8 cellular contexts compared by ENCODE assay signal in the genomic region with DNA sequence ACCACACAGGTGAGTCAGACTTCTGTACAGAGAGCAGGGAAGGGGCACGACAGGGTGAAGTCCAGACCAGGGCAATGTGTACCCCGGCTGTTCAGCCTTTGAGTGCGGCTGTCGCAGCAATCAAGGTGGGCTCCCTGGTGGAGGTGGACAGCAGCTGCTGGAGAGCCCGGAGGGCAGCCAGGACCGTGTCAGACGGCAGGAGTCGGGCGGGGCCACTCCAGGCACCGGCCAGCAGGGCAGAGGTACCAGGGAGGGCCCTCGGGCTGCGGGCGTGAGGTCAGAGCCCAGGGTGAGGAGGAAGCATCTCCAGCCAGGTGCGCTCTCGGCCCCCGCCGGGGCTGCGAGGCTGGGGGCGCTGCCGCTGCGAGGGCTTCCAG. TPM values are rescaled to one million over a fixed set of nuclear protein-coding genes. Genes with fewer than 3 reads are reported as not detected.
DNase-seq lines count a peak whose midpoint lies in the region; ATAC-seq, FAIRE-seq and TF ChIP-seq lines count a peak whose summit lies in the region.

No MANE protein-coding gene starts in this region.

- ATAC-seq in CD8-positive, alpha-beta T cell = no peak
- ATAC-seq in natural killer cell treated with Interleukin-12 subunit alpha and Interleukin-12 subunit beta and Interleukin-15 and Interleukin-18, amount 100 ng/mL, for 72 hours = no peak

- H2AFZ ChIP-seq in endothelial cell of umbilical vein (ENCODE audit: low read depth, low read length) = peak overlapping the region; percentile 50

- H3K36me3 Mint-ChIP-seq in CD8-positive, alpha-beta T cell = peaks cover 18% of the 10 kb centered on the region
- H3K36me3 Mint-ChIP-seq in natural killer cell treated with Interleukin-12 subunit alpha and Interleukin-12 subunit beta and Interleukin-15 and Interleukin-18, amount 100 ng/mL, for 72 hours = no peaks in the 10 kb centered on the region

- no peaks in the 10 kb centered on the region for H3K9me1 ChIP-seq in endothelial cell of umbilical vein (replicated peaks; ENCODE audit: control insufficient read depth, extremely low read depth, insufficient read depth, low read length)

- dilution Hi-C loops in endothelial cell of umbilical vein (cut with MboI; ENCODE audit: extremely low pct_ligation_motif_present, low sequenced_read_pairs) = no loop called here

- H3K4me3 Mint-ChIP-seq in CD8-positive, alpha-beta T cell = peak overlapping the region; percentile 70
- peak overlapping the region; percentile 75 for H3K4me3 Mint-ChIP-seq in natural killer cell treated with Interleukin-12 subunit alpha and Interleukin-12 subunit beta and Interleukin-15 and Interleukin-18, amount 100 ng/mL, for 72 hours

- peak overlapping the region; percentile 57 for H3K4me2 ChIP-seq in endothelial cell of umbilical vein (ENCODE audit: insufficient read depth, low read length)

- peak overlapping the region; percentile 80 for H3K27ac Mint-ChIP-seq in CD8-positive, alpha-beta T cell
- peak overlapping the region; percentile 47 to 61 for H3K27ac Mint-ChIP-seq in natural killer cell treated with Interleukin-12 subunit alpha and Interleukin-12 subunit beta and Interleukin-15 and Interleukin-18, amount 100 ng/mL, for 72 hours

- H3K9me3 ChIP-seq in CD8-positive, alpha-beta T cell (ENCODE audit: low read length) = no peaks in the 10 kb centered on the region
- H3K9me3 ChIP-seq in HEK293 (ENCODE audit: control insufficient read depth, insufficient read depth, low read depth, low read length) (no peaks in the 10 kb centered on the region), SJCRH30 (replicated peaks) (no peaks in the 10 kb centered on the region), endothelial cell of umbilical vein (replicated peaks; ENCODE audit: control insufficient read depth, insufficient read depth, low read length) (no peaks in the 10 kb centered on the region)

- intact Hi-C loops in CD8-positive, alpha-beta T cell (cut with DNase I, micrococcal nuclease) = loop anchor here (1.0 to 10.0 kb wide), 7 partner anchors 13 to 565 kb away; partner anchors contain the start of genes ALG12 (in 1 of the 2), CRELD2 (in 1 of the 2), SCO2 (in 1 of the 2) and ZBED4 (in 1 of the 2)
- intact Hi-C loops in endothelial cell of umbilical vein (cut with micrococcal nuclease) = loop anchor here (1.0 kb wide), 2 partner anchors 23 to 41 kb away; partner anchors contain the start of genes ALG12 and CRELD2

- H3K9ac ChIP-seq in endothelial cell of umbilical vein (replicated peaks; ENCODE audit: extremely low read depth, insufficient read depth, low read length) = peak overlapping the region; percentile 84

- peak in 1 of 7 experiments; percentile 42 for DNase-seq in CD8-positive, alpha-beta T cell
- DNase-seq in SJCRH30 (peak in 1 of 2 experiments; percentile 66), endothelial cell of umbilical vein (ENCODE audit: low read depth, low spot score) (no peak), NCI-H1694 treated with DMSO at 0.1 percent for 48 hours (lab: John Stamatoyannopoulos, UW) (no peak), frontal cortex (ENCODE audit: low spot score in 2 of 2) (no peak), Ammon's horn (ENCODE audit: low spot score) (no peak)
- peak; percentile 60 for DNase-seq in natural killer cell treated with Interleukin-12 subunit alpha and Interleukin-12 subunit beta and Interleukin-15 and Interleukin-18, amount 100 ng/mL, for 72 hours (ENCODE audit: low spot score)

- FAIRE-seq in endothelial cell of umbilical vein (lab: Jason Lieb, UNC) = no peak
- no peak for FAIRE-seq in frontal cortex (lab: Jason Lieb, UNC)

- H4K20me1 ChIP-seq in endothelial cell of umbilical vein (replicated peaks; ENCODE audit: control insufficient read depth, extremely low read depth, insufficient read depth, low read length) = no peaks in the 10 kb centered on the region

- H3K27me3 ChIP-seq in CD8-positive, alpha-beta T cell (ENCODE audit: insufficient read depth, low read length) = no peaks in the 10 kb centered on the region
- H3K27me3 ChIP-seq in SJCRH30 (no peaks in the 10 kb centered on the region), endothelial cell of umbilical vein (ENCODE audit: control insufficient read depth in 2 of 2, insufficient read depth in 2 of 2, low read length in 2 of 2) (no peaks in the 10 kb centered on the region)

- no peaks in the 10 kb centered on the region for H3K9me3 Mint-ChIP-seq in CD8-positive, alpha-beta T cell
- no peaks in the 10 kb centered on the region for H3K9me3 Mint-ChIP-seq in natural killer cell treated with Interleukin-12 subunit alpha and Interleukin-12 subunit beta and Interleukin-15 and Interleukin-18, amount 100 ng/mL, for 72 hours

- peaks cover 16% of the 10 kb centered on the region for H3K4me1 Mint-ChIP-seq in CD8-positive, alpha-beta T cell (ENCODE audit: low read depth)
- H3K4me1 Mint-ChIP-seq in natural killer cell treated with Interleukin-12 subunit alpha and Interleukin-12 subunit beta and Interleukin-15 and Interleukin-18, amount 100 ng/mL, for 72 hours (ENCODE audit: low read depth in 2 of 2) = peaks cover 9 to 15% of the 10 kb centered on the region in 2 donors

- peak overlapping the region; percentile 51 for H3K4me3 ChIP-seq in CD8-positive, alpha-beta T cell (ENCODE audit: low read depth, low read length)
- H3K4me3 ChIP-seq in HEK293 (ENCODE audit: low read depth, low read length) (peak overlapping the region; percentile 83), SJCRH30 (peak overlapping the region; percentile 64), endothelial cell of umbilical vein (replicated peaks in 1 of 3; ENCODE audit: insufficient read depth in 1 of 3, low read depth in 1 of 3, low read length in 3 of 3) (peak overlapping the region; percentile 31 to 80 (median 42))

- CTCF ChIA-PET in CD8-positive, alpha-beta T cell (lab: Charles Lee) = no interaction called here
- CTCF ChIA-PET in HEK293 (lab: Yijun Ruan, JAX) (interaction anchor here (0.7 to 1.2 kb wide), 2 partner anchors 29 to 70 kb away, joined by 3 to 4 read pairs; no protein-coding TSS in a partner anchor), endothelial cell of umbilical vein (lab: Charles Lee) (interaction anchor here (0.7 to 3.7 kb wide), 5 partner anchors 8 to 71 kb away, joined by 3 to 32 read pairs (median 3); no protein-coding TSS in a partner anchor)

- H3K79me2 ChIP-seq in endothelial cell of umbilical vein (ENCODE audit: control insufficient read depth, insufficient read depth, low read length) = peaks cover 39% of the 10 kb centered on the region

- peaks cover 14% of the 10 kb centered on the region for H3K36me3 ChIP-seq in CD8-positive, alpha-beta T cell (ENCODE audit: insufficient read depth, low read length)
- H3K36me3 ChIP-seq in HEK293 (ENCODE audit: control insufficient read depth in 2 of 2, insufficient read depth in 1 of 2, low read length in 2 of 2) (peaks cover 10 to 32% of the 10 kb centered on the region in 2 experiments), SJCRH30 (peaks cover 21% of the 10 kb centered on the region), endothelial cell of umbilical vein (ENCODE audit: control insufficient read depth in 2 of 2, extremely low read depth in 1 of 2, insufficient read depth in 2 of 2, low read length in 2 of 2) (peaks cover 16 to 26% of the 10 kb centered on the region in 2 experiments)

- peaks cover 33% of the 10 kb centered on the region for H3K4me1 ChIP-seq in CD8-positive, alpha-beta T cell (ENCODE audit: insufficient read depth, low read length)
- H3K4me1 ChIP-seq in HEK293 (ENCODE audit: control insufficient read depth, insufficient read depth, low read length) = peaks cover 12% of the 10 kb centered on the region
- H3K4me1 ChIP-seq in SJCRH30 = peaks cover 41% of the 10 kb centered on the region
- H3K4me1 ChIP-seq in endothelial cell of umbilical vein (ENCODE audit: control insufficient read depth, extremely low read depth, insufficient read depth, low read length) = peaks cover 23% of the 10 kb centered on the region

- TSS peak; percentile 75 for BruUV-seq in endothelial cell of umbilical vein (replicated peaks; lab: Mats Ljungman, UMichigan)

- no peak for TF ChIP-seq CTCF in CD8-positive, alpha-beta T cell (IDR thresholded peaks at IDR 0.05)
- TF ChIP-seq CTCF in HEK293 (tag by site-specific recombination; IDR thresholded peaks at IDR 0.05) (peak; percentile 50; the same call in 1 of the 2 replicates), endothelial cell of umbilical vein (IDR thresholded peaks at IDR 0.05; ENCODE audit: extremely low read depth in 1 of 2, insufficient read depth in 1 of 2, low read depth in 1 of 2, low read length in 2 of 2) (no peak)

- no peak for TF ChIP-seq POLR2A in endothelial cell of umbilical vein (IDR thresholded peaks at IDR 0.05; ENCODE audit: low read depth, low read length)

- POLR2A ChIA-PET in CD8-positive, alpha-beta T cell (lab: Charles Lee) = interaction anchor here (0.7 to 2.4 kb wide), 7 partner anchors 11 to 121 kb away, joined by 3 to 20 read pairs (median 3); partner anchors contain the start of genes ALG12 and CRELD2
- POLR2A ChIA-PET in HEK293 (lab: Yijun Ruan, JAX) = interaction anchor here (1.0 to 3.3 kb wide), 8 partner anchors 8 to 71 kb away, joined by 3 to 26 read pairs (median 5); no protein-coding TSS in a partner anchor
- POLR2A ChIA-PET in endothelial cell of umbilical vein (lab: Charles Lee) = interaction anchor here (0.9 to 1.8 kb wide), 3 partner anchors 11 to 24 kb away, joined by 3 to 14 read pairs (median 3); no protein-coding TSS in a partner anchor

- no peaks in the 10 kb centered on the region for H3K27me3 Mint-ChIP-seq in CD8-positive, alpha-beta T cell (ENCODE audit: low read depth)
- H3K27me3 Mint-ChIP-seq in natural killer cell treated with Interleukin-12 subunit alpha and Interleukin-12 subunit beta and Interleukin-15 and Interleukin-18, amount 100 ng/mL, for 72 hours = no peaks in the 10 kb centered on the region

- H3K27ac ChIP-seq in CD8-positive, alpha-beta T cell (ENCODE audit: low read depth, low read length) = peak overlapping the region; percentile 71
- H3K27ac ChIP-seq in HEK293 (ENCODE audit: extremely low read depth, low read depth, low read length) (peak overlapping the region; percentile 99; the same call in 1 of the 2 replicates), SJCRH30 (peak overlapping the region; percentile 60), endothelial cell of umbilical vein (ENCODE audit: insufficient read depth, low read depth, low read length) (peak overlapping the region; percentile 80)

RNA-seq across cellular contexts. Expression of gene PIM3, which starts 0.8 kb away (rescaled TPM):
- 100 to 1,000 TPM; 316 to 328 TPM for total RNA-seq in CD8-positive, alpha-beta T cell
- total RNA-seq in SJCRH30 (2014; rRNA removed; shearing (Covaris generic)) = 51.2 and 53.6 TPM in 2 replicates
- 185 and 219 TPM in 2 replicates for total RNA-seq in endothelial cell of umbilical vein
- polyA plus RNA-seq in endothelial cell of umbilical vein = 131 and 172 TPM in 2 replicates
- polyA plus RNA-seq in endothelial cell of umbilical vein (2011; cell fraction: cytosol; rRNA removed) = 57.5 and 89.5 TPM in 2 replicates
- polyA plus RNA-seq in endothelial cell of umbilical vein (2011; cell fraction: nucleus; rRNA removed) = 94.6 and 107 TPM in 2 replicates
- 42.1 and 86.7 TPM in 2 replicates for polyA plus RNA-seq in endothelial cell of umbilical vein (2012)
- 33.9 and 43.9 TPM in 2 replicates for polyA minus RNA-seq in endothelial cell of umbilical vein
- 25.2 TPM for polyA minus RNA-seq in endothelial cell of umbilical vein (2011; cell fraction: cytosol; rRNA and poly(A)+ RNA removed)
- 23.0 and 58.6 TPM in 2 replicates for polyA minus RNA-seq in endothelial cell of umbilical vein (2011; cell fraction: nucleus; rRNA and poly(A)+ RNA removed)
- total RNA-seq in natural killer cell treated with Interleukin-12 subunit alpha and Interleukin-12 subunit beta and Interleukin-15 and Interleukin-18, amount 100 ng/mL, for 72 hours = 100 to 1,000 TPM in 1 of 2 donors, 10 to 100 TPM in 1; 78.5 to 115 TPM
- 16.3 TPM for total RNA-seq in frontal cortex

RNA-seq across cellular contexts. Expression of gene CRELD2, which starts 41.3 kb away (rescaled TPM):
- total RNA-seq in CD8-positive, alpha-beta T cell = 10 to 100 TPM; 26.3 to 28.1 TPM
- 37.6 and 39.7 TPM in 2 replicates for total RNA-seq in SJCRH30 (2014; rRNA removed; shearing (Covaris generic))
- total RNA-seq in endothelial cell of umbilical vein (69.5 and 71.0 TPM in 2 replicates), frontal cortex (17.5 TPM)
- 75.7 and 86.3 TPM in 2 replicates for polyA plus RNA-seq in endothelial cell of umbilical vein
- polyA plus RNA-seq in endothelial cell of umbilical vein (2011; cell fraction: cytosol; rRNA removed) = 77.1 and 90.2 TPM in 2 replicates
- 87.3 and 95.6 TPM in 2 replicates for polyA plus RNA-seq in endothelial cell of umbilical vein (2011; cell fraction: nucleus; rRNA removed)
- 38.5 and 50.8 TPM in 2 replicates for polyA plus RNA-seq in endothelial cell of umbilical vein (2012)
- polyA minus RNA-seq in endothelial cell of umbilical vein = 19.8 and 23.7 TPM in 2 replicates
- polyA minus RNA-seq in endothelial cell of umbilical vein (2011; cell fraction: cytosol; rRNA and poly(A)+ RNA removed) = 11.5 TPM
- 8.4 and 13.7 TPM in 2 replicates for polyA minus RNA-seq in endothelial cell of umbilical vein (2011; cell fraction: nucleus; rRNA and poly(A)+ RNA removed)
- 10 to 100 TPM; 59.5 to 75.7 TPM for total RNA-seq in natural killer cell treated with Interleukin-12 subunit alpha and Interleukin-12 subunit beta and Interleukin-15 and Interleukin-18, amount 100 ng/mL, for 72 hours

RNA-seq across cellular contexts. Expression of gene ALG12, which starts 41.5 kb away (rescaled TPM):
- 10 to 100 TPM; 11.4 to 15.2 TPM for total RNA-seq in CD8-positive, alpha-beta T cell
- 24.2 and 24.3 TPM in 2 replicates for total RNA-seq in SJCRH30 (2014; rRNA removed; shearing (Covaris generic))
- 14.6 and 20.9 TPM in 2 replicates for total RNA-seq in endothelial cell of umbilical vein
- polyA plus RNA-seq in endothelial cell of umbilical vein = 16.7 and 18.0 TPM in 2 replicates
- 10.5 and 14.0 TPM in 2 replicates for polyA plus RNA-seq in endothelial cell of umbilical vein (2011; cell fraction: cytosol; rRNA removed)
- 13.3 and 16.6 TPM in 2 replicates for polyA plus RNA-seq in endothelial cell of umbilical vein (2011; cell fraction: nucleus; rRNA removed)
- 11.1 and 15.5 TPM in 2 replicates for polyA plus RNA-seq in endothelial cell of umbilical vein (2012)
- polyA minus RNA-seq in endothelial cell of umbilical vein = 9.5 and 10.6 TPM in 2 replicates
- polyA minus RNA-seq in endothelial cell of umbilical vein (2011; cell fraction: cytosol; rRNA and poly(A)+ RNA removed) = 2.9 TPM
- polyA minus RNA-seq in endothelial cell of umbilical vein (2011; cell fraction: nucleus; rRNA and poly(A)+ RNA removed) = 3.8 and 3.9 TPM in 2 replicates
- 10 to 100 TPM; 19.3 to 22.9 TPM for total RNA-seq in natural killer cell treated with Interleukin-12 subunit alpha and Interleukin-12 subunit beta and Interleukin-15 and Interleukin-18, amount 100 ng/mL, for 72 hours
- total RNA-seq in frontal cortex = 8.6 TPM

RNA-seq across cellular contexts. Expression of gene IL17REL, which starts 52.8 kb away (rescaled TPM):
- not detected for total RNA-seq in CD8-positive, alpha-beta T cell
- total RNA-seq in SJCRH30 (2014; rRNA removed; shearing (Covaris generic)) = not detected in 2 replicates
- total RNA-seq in endothelial cell of umbilical vein (0.12 and 0.15 TPM in 2 replicates), frontal cortex (under 0.01 TPM)
- polyA plus RNA-seq in endothelial cell of umbilical vein = 0.06 TPM in 2 replicates
- not detected in 2 replicates for polyA plus RNA-seq in endothelial cell of umbilical vein (2011; cell fraction: cytosol; rRNA removed)
- polyA plus RNA-seq in endothelial cell of umbilical vein (2011; cell fraction: nucleus; rRNA removed) = 0.26 and 0.28 TPM in 2 replicates
- polyA plus RNA-seq in endothelial cell of umbilical vein (2012) = 0.04 TPM in 1 of 2 replicates, not detected in the other
- polyA minus RNA-seq in endothelial cell of umbilical vein = 0.06 TPM in 1 of 2 replicates, not detected in the other
- polyA minus RNA-seq in endothelial cell of umbilical vein (2011; cell fraction: cytosol; rRNA and poly(A)+ RNA removed) = not detected
- 0.14 TPM in 1 of 2 replicates, not detected in the other for polyA minus RNA-seq in endothelial cell of umbilical vein (2011; cell fraction: nucleus; rRNA and poly(A)+ RNA removed)
- total RNA-seq in natural killer cell treated with Interleukin-12 subunit alpha and Interleukin-12 subunit beta and Interleukin-15 and Interleukin-18, amount 100 ng/mL, for 72 hours = not detected
